In the genomic region with DNA sequence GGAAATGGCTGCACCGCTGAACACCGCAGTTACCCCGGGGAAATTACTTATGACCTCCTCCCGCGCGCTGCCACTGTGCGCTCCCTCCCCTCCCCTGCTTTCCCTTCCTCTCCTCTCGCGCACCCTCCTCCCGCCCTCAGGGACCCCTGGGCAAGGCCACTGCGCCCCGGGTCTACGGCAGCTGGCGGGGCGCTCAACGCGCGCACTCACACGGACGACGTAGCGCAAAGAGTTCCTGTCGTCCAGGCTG, we compare ENCODE assay signal across 18 cellular contexts. TPM values are rescaled to one million over a fixed set of nuclear protein-coding genes. Genes with fewer than 3 reads are reported as not detected.
DNase-seq lines count a peak whose midpoint lies in the region; ATAC-seq and TF ChIP-seq lines count a peak whose summit lies in the region.
"Had no signal": no experiment of that assay in that cellular context is flagged by ENCODE, and none has a peak within 500 bp of the region (broad histone marks: within the 10 kb centered on the region; RNA-seq: fewer than 3 reads in every experiment).

No MANE protein-coding gene starts in this region.

- H4K91ac ChIP-seq in IMR-90 (ENCODE audit: insufficient read depth, low read depth, low read length), result no peak overlapping the region

- H2BK20ac ChIP-seq in IMR-90 (ENCODE audit: low read depth, low read length), result no peak overlapping the region

- H3K4me1 ChIP-seq in IMR-90 (ENCODE audit: control insufficient read depth, insufficient read depth, low read length) (peaks cover 3% of the 10 kb centered on the region; the same call in 1 of the 2 replicates), ectodermal cell (ENCODE audit: control insufficient read depth, insufficient read depth, low read length) (no peaks in the 10 kb centered on the region), lung (ENCODE audit: control insufficient read depth in 2 of 2, insufficient read depth in 2 of 2, low read length in 2 of 2) (peaks cover 0 to 2% of the 10 kb centered on the region in 2 donors)
- H3K4me1 ChIP-seq: colonic mucosa had no signal

- POLR2A ChIA-PET in IMR-90 (lab: Charles Lee; ENCODE audit: unreplicated experiment), result interaction anchor here (0.5 kb wide), 1 partner anchor 127 kb away, joined by 3 read pairs; no protein-coding TSS in a partner anchor

- no peak overlapping the region for H2BK5ac ChIP-seq in IMR-90 (ENCODE audit: low read depth, low read length, poor library complexity, severe bottlenecking)

- no peak overlapping the region for H3K9ac ChIP-seq in IMR-90 (ENCODE audit: low read depth, low read length)

- DNase-seq in IMR-90 (no peak), lung (ENCODE audit: low spot score) (no peak), type B pancreatic cell (ENCODE audit: extremely low spot score, unreplicated experiment) (no peak), dorsolateral prefrontal cortex (no peak), NCI-H510A (lab: John Stamatoyannopoulos, UW) (no peak), NCI-H446 treated with DMSO at 0.1 percent for 48 hours (lab: John Stamatoyannopoulos, UW) (no peak)
- no peak for DNase-seq in stimulated activated naive CD8-positive, alpha-beta T cell treated with anti-CD3 and anti-CD28 coated beads, Interleukin-15, Interleukin-2, amounts not matched to agents 100 U/mL and 50 U/mL, for 24 hours
- DNase-seq: activated CD4-positive, CD25-positive, alpha-beta regulatory T cell; activated CD8-positive, alpha-beta memory T cell treated with anti-CD3 and anti-CD28 coated beads for 24 hours; colonic mucosa; erythroblast; kidney glomerular epithelial cell; MV-4-11; RPMI8226; T-cell had no signal

- H3K27ac ChIP-seq in IMR-90 (ENCODE audit: insufficient read depth, low read length) (no peak overlapping the region), ectodermal cell (ENCODE audit: insufficient read depth, low read depth, low read length, poor library complexity, severe bottlenecking) (no peak overlapping the region), lung (ENCODE audit: low read depth in 1 of 2, low read length in 1 of 2) (peak overlapping the region in 1 of 2 donors; percentile 71), dorsolateral prefrontal cortex (no peak overlapping the region)
- H3K27ac ChIP-seq: C4-2B, colonic mucosa had no signal

- no peaks in the 10 kb centered on the region; the same call in 1 of the 2 replicates for H4K20me1 ChIP-seq in IMR-90 (ENCODE audit: insufficient read depth, low read length)

- H2AK5ac ChIP-seq in IMR-90 (ENCODE audit: low read depth, low read length), result no peak overlapping the region

- 7% methylated on average over 11 of the region's 23 CpGs; no CpG with 5 or more reads in 1 of the 2 experiments for WGBS in IMR-90 (ENCODE audit: extremely low coverage in 2 of 2, insufficient read length in 1 of 2), 2 experiments
- 2 to 4% methylated on average over 23 of the region's 23 CpGs for WGBS in ectodermal cell, 2 experiments
- 30 to 32% methylated on average over 23 of the region's 23 CpGs for WGBS in lung, 2 donors

- H2BK15ac ChIP-seq in IMR-90 (ENCODE audit: low read depth, low read length), result no peak overlapping the region

- H3K4me3 ChIP-seq in IMR-90 (ENCODE audit: insufficient read depth, low read depth, low read length), result no peak overlapping the region
- H3K4me3 ChIP-seq in ectodermal cell (ENCODE audit: insufficient read depth, low read depth, low read length), result peak overlapping the region; percentile 1
- H3K4me3 ChIP-seq in lung, result peak overlapping the region; percentile 29
- H3K4me3 ChIP-seq in dorsolateral prefrontal cortex, result peak overlapping the region in 4 of 59 donors; percentile 4 to 33 (median 24)
- H3K4me3 ChIP-seq: colonic mucosa had no signal

- H3K9me1 ChIP-seq in IMR-90 (ENCODE audit: insufficient read depth, low read length), result no peaks in the 10 kb centered on the region

- H3K56ac ChIP-seq in IMR-90 (ENCODE audit: extremely low read depth, insufficient read depth, low read length), result no peak overlapping the region

- H3K4me1 Mint-ChIP-seq in type B pancreatic cell (ENCODE audit: unreplicated experiment), result peaks cover 14% of the 10 kb centered on the region

- H3K9me3 ChIP-seq in IMR-90 (ENCODE audit: control insufficient read depth, insufficient read depth, low read length) (peaks cover 2% of the 10 kb centered on the region; the same call in 1 of the 2 replicates), ectodermal cell (ENCODE audit: control insufficient read depth, low read length) (no peaks in the 10 kb centered on the region), lung (ENCODE audit: control insufficient read depth in 2 of 2, insufficient read depth in 1 of 2, low read length in 1 of 2) (peaks cover 0 to 2% of the 10 kb centered on the region in 2 donors)
- H3K9me3 ChIP-seq: colonic mucosa had no signal

- in situ Hi-C loops in IMR-90 (cut with MboI; ENCODE audit: low sequenced_read_pairs), result no loop called here

- TF ChIP-seq CTCF in IMR-90 (conservative IDR thresholded peaks at IDR 0.05; ENCODE audit: low read depth, low read length) (no peak), lung (IDR thresholded peaks at IDR 0.05; ENCODE audit: control extremely low read depth, extremely low read depth) (no peak), type B pancreatic cell (conservative IDR thresholded peaks at IDR 0.05) (no peak), dorsolateral prefrontal cortex (IDR thresholded peaks at IDR 0.05 in 54 of 56, conservative IDR thresholded peaks at IDR 0.05 in 2 of 56; ENCODE audit: low read depth in 1 of 56, partially characterized antibody in 56 of 56) (no peak)

- intact Hi-C loops in IMR-90 (cut with micrococcal nuclease), result loop anchor here (5.0 kb wide), 1 partner anchor 39 kb away; no protein-coding TSS in a partner anchor
- intact Hi-C loops in dorsolateral prefrontal cortex (cut with DNase I), result no loop called here

- no peak overlapping the region for H3K4me2 ChIP-seq in IMR-90 (ENCODE audit: low read depth, low read length)

- H3K36me3 ChIP-seq in IMR-90 (ENCODE audit: control insufficient read depth, insufficient read depth, low read length) (no peaks in the 10 kb centered on the region), ectodermal cell (ENCODE audit: control insufficient read depth, insufficient read depth, low read length) (no peaks in the 10 kb centered on the region), lung (ENCODE audit: control insufficient read depth in 2 of 2, insufficient read depth in 2 of 2, low read length in 2 of 2) (no peaks in the 10 kb centered on the region)
- H3K36me3 ChIP-seq: colonic mucosa had no signal

- no peak overlapping the region for H4K5ac ChIP-seq in IMR-90 (ENCODE audit: low read depth, low read length)

- no TSS peak for BruUV-seq in IMR-90 (replicated peaks; lab: Mats Ljungman, UMichigan)

- no peak overlapping the region for H2AK9ac ChIP-seq in IMR-90 (replicated peaks; ENCODE audit: low read depth, low read length, poor library complexity)

- CTCF ChIA-PET in IMR-90 (lab: Yijun Ruan, JAX), result interaction anchor here (0.6 to 1.2 kb wide), 3 partner anchors 10 to 26 kb away, joined by 3 to 9 read pairs (median 4); no protein-coding TSS in a partner anchor

- H2BK120ac ChIP-seq in IMR-90 (ENCODE audit: low read depth, low read length), result no peak overlapping the region

- ATAC-seq in IMR-90 (ENCODE audit: low read depth) (no peak), lung (ENCODE audit: insufficient read depth, low FRiP score) (no peak)
- no peak for ATAC-seq in stimulated activated naive CD8-positive, alpha-beta T cell treated with anti-CD3 and anti-CD28 coated beads, Interleukin-15, Interleukin-2, amounts not matched to agents 100 U/mL and 50 U/mL, for 24 hours
- ATAC-seq: T-cell had no signal

- H3K4ac ChIP-seq in IMR-90 (ENCODE audit: low read depth, low read length), result no peak overlapping the region

- H3K27me3 Mint-ChIP-seq in type B pancreatic cell, result peaks cover 83% of the 10 kb centered on the region

- peaks cover 3% of the 10 kb centered on the region for H3K36me3 Mint-ChIP-seq in type B pancreatic cell
- H3K36me3 Mint-ChIP-seq: T-cell had no signal

- no peak for TF ChIP-seq POLR2A in IMR-90 (IDR thresholded peaks at IDR 0.05; ENCODE audit: low read depth, low read length)

- H3K79me1 ChIP-seq in IMR-90 (ENCODE audit: low read depth in 1 of 2, low read length in 2 of 2), result no peaks in the 10 kb centered on the region

- no peak overlapping the region for H3K18ac ChIP-seq in IMR-90 (ENCODE audit: low read depth, low read length)

- H4K8ac ChIP-seq in IMR-90 (ENCODE audit: low read depth in 2 of 2, low read length in 2 of 2), result no peak overlapping the region

- H3K23ac ChIP-seq in IMR-90 (ENCODE audit: low read depth, low read length), result no peak overlapping the region

- TF ChIP-seq RAD21 in IMR-90 (IDR thresholded peaks at IDR 0.05; ENCODE audit: low read length), result no peak

- no peak overlapping the region for H3K27ac Mint-ChIP-seq in type B pancreatic cell
- H3K27ac Mint-ChIP-seq: T-cell had no signal

- peak overlapping the region; percentile 68 for H3K4me3 Mint-ChIP-seq in type B pancreatic cell
- H3K4me3 Mint-ChIP-seq: T-cell had no signal

- dilution Hi-C loops in IMR-90 (cut with HindIII; ENCODE audit: low sequenced_read_pairs, unreplicated experiment), result no loop called here

- no peak overlapping the region for H3K14ac ChIP-seq in IMR-90 (replicated peaks; ENCODE audit: low read depth, low read length)

- H3K9me3 Mint-ChIP-seq in type B pancreatic cell, result no peaks in the 10 kb centered on the region
- H3K9me3 Mint-ChIP-seq: T-cell had no signal

- H3K27me3 ChIP-seq in IMR-90 (ENCODE audit: control insufficient read depth, insufficient read depth, low read length) (peaks cover 84% of the 10 kb centered on the region), ectodermal cell (ENCODE audit: control insufficient read depth, insufficient read depth, low read length, poor library complexity, severe bottlenecking) (peaks cover 86% of the 10 kb centered on the region), lung (ENCODE audit: control insufficient read depth, insufficient read depth) (no peaks in the 10 kb centered on the region), dorsolateral prefrontal cortex (peaks cover 0 to 97% (median 80%) of the 10 kb centered on the region in 45 donors)

- H2AFZ ChIP-seq in IMR-90 (replicated peaks; ENCODE audit: low read length, poor library complexity), result peak overlapping the region; percentile 76

RNA-seq across cellular contexts. Expression of a gene that starts 7.9 kb away (rescaled TPM):
- total RNA-seq in IMR-90 (2012; rRNA removed), result not detected in 2 replicates
- polyA plus RNA-seq in IMR-90 (2012; rRNA removed), result not detected in 2 replicates
- polyA plus RNA-seq in IMR-90 (2012; cell fraction: cytosol; rRNA removed), result not detected in 2 replicates
- polyA plus RNA-seq in IMR-90 (2012; cell fraction: nucleus; rRNA removed; ENCODE audit: low replicate concordance), result not detected in 2 replicates
- polyA plus RNA-seq in ectodermal cell (2013, experiment 1 of 4), result not detected
- polyA plus RNA-seq in ectodermal cell (2013, experiment 2 of 4), result not detected
- polyA plus RNA-seq in ectodermal cell (2013, experiment 3 of 4), result not detected
- not detected for polyA plus RNA-seq in ectodermal cell (2013, experiment 4 of 4)
- 10 to 100 TPM in 1 of 2 donors, 1 to 10 TPM in 1; 7.0 to 25.8 TPM for total RNA-seq in lung
- 10 to 100 TPM in 1 of 2 donors, 1 to 10 TPM in 1; 7.4 to 15.5 TPM for polyA plus RNA-seq in lung
- total RNA-seq in type B pancreatic cell (ENCODE audit: low replicate concordance), result 0.27 and 1.5 TPM in 2 replicates
- total RNA-seq in dorsolateral prefrontal cortex, result under 1 TPM in 2 of 120 experiments, not detected in 118; 0.39 to 0.60 TPM
- total RNA-seq: subcutaneous adipose tissue had no signal

RNA-seq across cellular contexts. Expression of a gene that starts 20.2 kb away (rescaled TPM):
- total RNA-seq in IMR-90 (2012; rRNA removed) (not detected in 2 replicates), lung (1 to 10 TPM; 1.0 to 1.2 TPM), type B pancreatic cell (ENCODE audit: low replicate concordance) (0.14 and 0.88 TPM in 2 replicates), dorsolateral prefrontal cortex (under 1 TPM in 1 of 120 experiments, not detected in 119; 0.11 TPM)
- polyA plus RNA-seq in IMR-90 (2012; rRNA removed) (not detected in 2 replicates), lung (under 1 TPM; 0.14 to 0.76 TPM)
- polyA plus RNA-seq in IMR-90 (2012; cell fraction: cytosol; rRNA removed), result not detected in 2 replicates
- polyA plus RNA-seq in IMR-90 (2012; cell fraction: nucleus; rRNA removed; ENCODE audit: low replicate concordance), result not detected in 2 replicates
- not detected for polyA plus RNA-seq in ectodermal cell (2013, experiment 1 of 4)
- not detected for polyA plus RNA-seq in ectodermal cell (2013, experiment 2 of 4)
- polyA plus RNA-seq in ectodermal cell (2013, experiment 3 of 4), result not detected
- polyA plus RNA-seq in ectodermal cell (2013, experiment 4 of 4), result not detected
- total RNA-seq: subcutaneous adipose tissue had no signal
